In the genomic region with DNA sequence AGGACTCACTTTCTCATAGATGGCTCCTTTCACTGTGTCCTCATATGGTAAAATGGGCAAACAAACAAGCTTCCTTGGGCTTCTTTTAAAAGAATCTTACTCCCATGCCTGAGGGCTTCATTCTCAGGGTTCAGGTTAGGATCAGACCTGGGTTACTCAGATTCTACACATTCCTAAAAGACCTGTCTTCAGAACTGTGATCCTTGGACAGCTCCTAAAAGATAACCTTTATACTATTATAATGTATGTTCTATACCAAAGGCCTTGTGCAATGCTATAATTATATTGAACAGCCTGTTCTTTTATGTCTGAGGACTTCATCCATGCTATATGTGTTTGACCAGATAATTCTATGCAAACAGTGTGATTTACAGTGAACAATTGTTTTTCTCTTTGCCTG, we compare ENCODE assay signal across 1 cellular context.
TF ChIP-seq lines count a peak whose summit lies in the region.

No MANE protein-coding gene starts in this region.

TF ChIP-seq in A549, 52 proteins besides CTCF, POLR2A, EP300 and RAD21 (continued from another document):
- TF ChIP-seq USF2 (IDR thresholded peaks at IDR 0.05) (no peak), NPAS2 (CRISPR knock-in tag; IDR thresholded peaks at IDR 0.05; ENCODE audit: borderline replicate concordance) (no peak)
TF ChIP-seq in A549: peak in this region for 1.
